8 cellular contexts compared by ENCODE assay signal in the genomic region with DNA sequence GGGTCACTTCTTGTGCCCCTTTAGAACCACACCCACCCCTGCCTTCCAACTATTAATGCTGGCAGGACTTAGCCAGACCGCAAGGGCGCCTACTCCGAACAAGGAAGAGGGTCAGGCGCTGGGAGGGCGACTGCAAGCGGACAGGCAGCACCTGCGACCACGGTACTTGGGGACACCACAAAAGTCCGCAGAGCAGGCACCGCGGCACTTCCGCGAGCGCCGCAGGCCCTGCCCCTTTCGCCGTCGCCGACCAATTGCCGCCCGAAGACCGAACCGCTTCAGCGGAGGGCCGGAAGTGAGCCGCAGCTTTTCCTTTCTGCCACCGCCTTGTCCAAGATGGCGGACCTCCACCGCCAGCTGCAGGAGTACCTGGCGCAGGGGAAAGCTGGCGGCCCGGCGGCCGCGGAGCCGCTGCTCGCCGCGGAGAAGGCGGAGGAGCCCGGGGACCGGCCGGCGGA. TPM values are rescaled to one million over a fixed set of nuclear protein-coding genes. Genes with fewer than 3 reads are reported as not detected.
DNase-seq lines count a peak whose midpoint lies in the region; ATAC-seq, FAIRE-seq and TF ChIP-seq lines count a peak whose summit lies in the region.

A gene with protein sequence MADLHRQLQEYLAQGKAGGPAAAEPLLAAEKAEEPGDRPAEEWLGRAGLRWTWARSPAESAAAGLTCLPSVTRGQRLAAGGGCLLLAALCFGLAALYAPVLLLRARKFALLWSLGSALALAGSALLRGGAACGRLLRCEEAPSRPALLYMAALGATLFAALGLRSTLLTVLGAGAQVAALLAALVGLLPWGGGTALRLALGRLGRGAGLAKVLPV (plus strand): TSS at position 305 of the 458 bp plus-strand sequence. CDS start 32 bp downstream, at position 337.

- no peaks in the 10 kb centered on the region for H3K9me3 Mint-ChIP-seq in activated T-helper 17 cell treated with anti-CD3 and anti-CD28 coated beads, Interleukin-2, amount 50 U/mL, for 72 hours
- no peaks in the 10 kb centered on the region for H3K9me3 Mint-ChIP-seq in natural killer cell treated with Interleukin-12 subunit alpha and Interleukin-12 subunit beta and Interleukin-15 and Interleukin-18, amount 100 ng/mL, for 72 hours

- FAIRE-seq in H54 (lab: Jason Lieb, UNC) = no peak

- peak; percentile 97 for DNase-seq in ELF-1 (ENCODE audit: low read depth, low spot score)
- DNase-seq in H54 (ENCODE audit: insufficient read length, low spot score) = peak; percentile 98
- peak; percentile 77 for DNase-seq in LNCaP clone FGC (ENCODE audit: low read depth)
- DNase-seq in RPMI7951 (ENCODE audit: low read depth) = peak; percentile 89
- peak; percentile 86 for DNase-seq in fibroblast of peridontal ligament (ENCODE audit: extremely low read depth)
- peak; percentile 96 for DNase-seq in natural killer cell treated with Interleukin-12 subunit alpha and Interleukin-12 subunit beta and Interleukin-15 and Interleukin-18, amount 100 ng/mL, for 72 hours (ENCODE audit: low spot score)
- DNase-seq in stimulated activated naive CD4-positive, alpha-beta T cell (lab: John Stamatoyannopoulos, UW) = peak; percentile 78 to 92 (median 83)

- ATAC-seq in activated T-helper 17 cell treated with anti-CD3 and anti-CD28 coated beads, Interleukin-2, amount 50 U/mL, for 72 hours (replicated peaks) = peak; percentile 87
- peak; percentile 89 to 93 for ATAC-seq in natural killer cell treated with Interleukin-12 subunit alpha and Interleukin-12 subunit beta and Interleukin-15 and Interleukin-18, amount 100 ng/mL, for 72 hours

- no peaks in the 10 kb centered on the region for H3K27me3 Mint-ChIP-seq in activated T-helper 17 cell treated with anti-CD3 and anti-CD28 coated beads, Interleukin-2, amount 50 U/mL, for 72 hours
- no peaks in the 10 kb centered on the region for H3K27me3 Mint-ChIP-seq in natural killer cell treated with Interleukin-12 subunit alpha and Interleukin-12 subunit beta and Interleukin-15 and Interleukin-18, amount 100 ng/mL, for 72 hours

- peaks cover 41% of the 10 kb centered on the region for H3K36me3 Mint-ChIP-seq in activated T-helper 17 cell treated with anti-CD3 and anti-CD28 coated beads, Interleukin-2, amount 50 U/mL, for 72 hours (ENCODE audit: low read depth)
- H3K36me3 Mint-ChIP-seq in natural killer cell treated with Interleukin-12 subunit alpha and Interleukin-12 subunit beta and Interleukin-15 and Interleukin-18, amount 100 ng/mL, for 72 hours = peaks cover 12% of the 10 kb centered on the region

- peak within 1 kb of the TSS; percentile 68 for H3K4me3 ChIP-seq in LNCaP clone FGC (ENCODE audit: low read depth, low read length)

- H3K27ac Mint-ChIP-seq in activated T-helper 17 cell treated with anti-CD3 and anti-CD28 coated beads, Interleukin-2, amount 50 U/mL, for 72 hours = peak within 1 kb of the TSS; percentile 95
- peak within 1 kb of the TSS; percentile 92 to 95 for H3K27ac Mint-ChIP-seq in natural killer cell treated with Interleukin-12 subunit alpha and Interleukin-12 subunit beta and Interleukin-15 and Interleukin-18, amount 100 ng/mL, for 72 hours

- TF ChIP-seq POLR2A in H54 (IDR thresholded peaks at IDR 0.05; ENCODE audit: low read depth, low read length) = peak; percentile 93

- TF ChIP-seq CTCF in LNCaP clone FGC (IDR thresholded peaks at IDR 0.05; ENCODE audit: control insufficient read depth, extremely low read depth, insufficient read depth) = no peak

- peaks cover 12% of the 10 kb centered on the region for H3K4me1 Mint-ChIP-seq in activated T-helper 17 cell treated with anti-CD3 and anti-CD28 coated beads, Interleukin-2, amount 50 U/mL, for 72 hours
- peaks cover 30 to 32% of the 10 kb centered on the region in 2 donors for H3K4me1 Mint-ChIP-seq in natural killer cell treated with Interleukin-12 subunit alpha and Interleukin-12 subunit beta and Interleukin-15 and Interleukin-18, amount 100 ng/mL, for 72 hours (ENCODE audit: low read depth in 2 of 2)

- peak within 1 kb of the TSS; percentile 91 for H3K4me3 Mint-ChIP-seq in activated T-helper 17 cell treated with anti-CD3 and anti-CD28 coated beads, Interleukin-2, amount 50 U/mL, for 72 hours
- peak within 1 kb of the TSS; percentile 94 for H3K4me3 Mint-ChIP-seq in natural killer cell treated with Interleukin-12 subunit alpha and Interleukin-12 subunit beta and Interleukin-15 and Interleukin-18, amount 100 ng/mL, for 72 hours

RNA-seq across cellular contexts. Expression of the gene that starts here (rescaled TPM):
- 8.5 and 9.3 TPM in 2 replicates for total RNA-seq in RPMI7951 (2014; rRNA removed; shearing (Covaris generic))
- 1 to 10 TPM; 2.5 to 2.9 TPM for total RNA-seq in activated T-helper 17 cell treated with anti-CD3 and anti-CD28 coated beads, Interleukin-2, amount 50 U/mL, for 72 hours
- total RNA-seq in natural killer cell treated with Interleukin-12 subunit alpha and Interleukin-12 subunit beta and Interleukin-15 and Interleukin-18, amount 100 ng/mL, for 72 hours = 1 to 10 TPM; 5.2 to 5.9 TPM

Comparison
In these comparisons a context has a peak if more than half of its experiments do, and no peak if none do; other contexts are left out.
1. Peak in every context shown above with its lines: DNase-seq, ATAC-seq and H3K4me3 ChIP-seq.